20 cellular contexts compared by ENCODE assay signal in the genomic region with DNA sequence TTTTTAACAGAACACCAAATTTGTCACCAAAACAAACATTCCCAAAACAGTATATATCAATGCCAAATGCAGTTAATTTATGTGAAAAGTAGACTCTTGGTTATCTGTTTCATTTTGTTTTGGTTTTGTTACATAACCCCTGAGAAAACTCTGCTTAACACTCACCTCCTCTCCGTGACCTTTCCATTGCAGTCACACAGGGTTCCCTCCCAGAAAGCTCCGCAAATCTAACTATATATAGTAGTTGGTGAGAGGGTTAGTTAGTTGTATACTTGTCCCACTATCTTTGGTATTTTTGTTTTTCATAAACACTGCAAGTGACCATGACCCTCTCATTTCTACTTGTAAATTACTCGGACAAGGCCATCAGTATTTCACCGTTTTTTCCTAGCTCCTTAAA. TPM values are rescaled to one million over a fixed set of nuclear protein-coding genes. Genes with fewer than 3 reads are reported as not detected.
DNase-seq lines count a peak whose midpoint lies in the region; ATAC-seq and TF ChIP-seq lines count a peak whose summit lies in the region.
"Had no signal": no experiment of that assay in that cellular context is flagged by ENCODE, and none has a peak within 500 bp of the region (broad histone marks: within the 10 kb centered on the region; RNA-seq: fewer than 3 reads in every experiment).

No MANE protein-coding gene starts in this region.

- H3K27ac Mint-ChIP-seq in activated naive CD4-positive, alpha-beta T cell treated with anti-CD3 and anti-CD28 coated beads, Interleukin-2, amount 10 ng/mL, durations not matched to agents 7 days and 5 days: no peak overlapping the region
- H3K27ac Mint-ChIP-seq in activated naive CD8-positive, alpha-beta T cell treated with anti-CD3 and anti-CD28 coated beads, Interleukin-2, amount 50 U/mL, for 24 hours: no peak overlapping the region
- H3K27ac Mint-ChIP-seq: CD4-positive, alpha-beta T cell; HFFc6 had no signal

- peaks cover 0 to 33% of the 10 kb centered on the region in 2 donors for H3K4me1 ChIP-seq in right atrium auricular region
- peaks cover 4% of the 10 kb centered on the region for H3K4me1 ChIP-seq in right cardiac atrium (ENCODE audit: control insufficient read depth, insufficient read depth, low read length)
- peaks cover 51% of the 10 kb centered on the region for H3K4me1 ChIP-seq in psoas muscle
- H3K4me1 ChIP-seq in smooth muscle cell (ENCODE audit: low read depth): no peaks in the 10 kb centered on the region

- H3K9me3 ChIP-seq in right atrium auricular region: no peaks in the 10 kb centered on the region
- no peaks in the 10 kb centered on the region for H3K9me3 ChIP-seq in right cardiac atrium (ENCODE audit: control insufficient read depth, low read length)
- H3K9me3 ChIP-seq in psoas muscle: no peaks in the 10 kb centered on the region
- no peaks in the 10 kb centered on the region for H3K9me3 ChIP-seq in smooth muscle cell (replicated peaks; ENCODE audit: low read depth)
- H3K9me3 ChIP-seq: A549, Caco-2 had no signal

- no peak overlapping the region for H3K4me2 ChIP-seq in smooth muscle cell
- H3K4me2 ChIP-seq: A549 had no signal

- H3K36me3 ChIP-seq in right atrium auricular region (no peaks in the 10 kb centered on the region), psoas muscle (ENCODE audit: insufficient read depth in 1 of 2, low read depth in 1 of 2) (no peaks in the 10 kb centered on the region), smooth muscle cell (ENCODE audit: low read depth) (no peaks in the 10 kb centered on the region)

- H3K4me3 ChIP-seq in right atrium auricular region (no peak overlapping the region), coronary artery (peak overlapping the region; percentile 43), right cardiac atrium (ENCODE audit: low read length) (no peak overlapping the region), psoas muscle (peak overlapping the region; percentile 8), smooth muscle cell (no peak overlapping the region)
- H3K4me3 ChIP-seq: A549 had no signal

- WGBS in right cardiac atrium: 53% methylated on average over 4 of the region's 4 CpGs
- 39 to 44% (median 43%) methylated on average over 4 of the region's 4 CpGs for WGBS in psoas muscle, 3 donors
- 92% methylated on average over 4 of the region's 4 CpGs for WGBS in smooth muscle cell (ENCODE audit: low lambda C conversion rate)

- H3K79me2 ChIP-seq in smooth muscle cell (ENCODE audit: low read depth): no peaks in the 10 kb centered on the region

- no peaks in the 10 kb centered on the region for H3K27me3 ChIP-seq in right atrium auricular region
- H3K27me3 ChIP-seq in right cardiac atrium (ENCODE audit: control insufficient read depth, insufficient read depth): no peaks in the 10 kb centered on the region
- H3K27me3 ChIP-seq in psoas muscle (ENCODE audit: insufficient read depth in 3 of 3, low read length in 2 of 3): no peaks in the 10 kb centered on the region
- H3K27me3 ChIP-seq in smooth muscle cell (ENCODE audit: low read depth): no peaks in the 10 kb centered on the region

- intact Hi-C loops in Right ventricle myocardium inferior (cut with DNase I): no loop called here
- intact Hi-C loops in right cardiac atrium (cut with DNase I): no loop called here
- intact Hi-C loops in psoas muscle (cut with DNase I): no loop called here

- no peak overlapping the region for H3K4me3 Mint-ChIP-seq in activated naive CD4-positive, alpha-beta T cell treated with anti-CD3 and anti-CD28 coated beads, Interleukin-2, amount 10 ng/mL, durations not matched to agents 7 days and 5 days
- H3K4me3 Mint-ChIP-seq in activated naive CD8-positive, alpha-beta T cell treated with anti-CD3 and anti-CD28 coated beads, Interleukin-2, amount 50 U/mL, for 24 hours: no peak overlapping the region
- H3K4me3 Mint-ChIP-seq: CD4-positive, alpha-beta T cell; HFFc6 had no signal

- no peak for DNase-seq in Right ventricle myocardium inferior (ENCODE audit: missing footprints)
- DNase-seq in right atrium auricular region (ENCODE audit: low spot score): no peak
- DNase-seq in coronary artery (ENCODE audit: low spot score): no peak
- DNase-seq in right cardiac atrium: no peak
- no peak for DNase-seq in psoas muscle
- DNase-seq in smooth muscle cell (lab: John Stamatoyannopoulos, UW; ENCODE audit: unreplicated experiment): no peak
- no peak for DNase-seq in activated naive CD4-positive, alpha-beta T cell treated with anti-CD3 and anti-CD28 coated beads, Interleukin-2, amount 10 ng/mL, durations not matched to agents 7 days and 5 days
- no peak for DNase-seq in activated naive CD8-positive, alpha-beta T cell treated with anti-CD3 and anti-CD28 coated beads, Interleukin-2, amount 50 U/mL, for 24 hours
- DNase-seq: AML-193; Caco-2; CD4-positive, alpha-beta T cell; DMS79 treated with DMSO at 0.1 percent for 48 hours; GF-D8; GOT3; H7; HFFc6 had no signal

- peak; percentile 67 for ATAC-seq in Right ventricle myocardium inferior
- peak; percentile 68 to 74 for ATAC-seq in right cardiac atrium
- ATAC-seq in psoas muscle: peak in 2 of 4 donors; percentile 27 to 42
- ATAC-seq in activated naive CD8-positive, alpha-beta T cell treated with anti-CD3 and anti-CD28 coated beads, Interleukin-2, amount 50 U/mL, for 24 hours: no peak
- ATAC-seq: A549, HCT116 had no signal

- H3K36me3 Mint-ChIP-seq in activated naive CD4-positive, alpha-beta T cell treated with anti-CD3 and anti-CD28 coated beads, Interleukin-2, amount 10 ng/mL, durations not matched to agents 7 days and 5 days: no peaks in the 10 kb centered on the region
- no peaks in the 10 kb centered on the region for H3K36me3 Mint-ChIP-seq in activated naive CD8-positive, alpha-beta T cell treated with anti-CD3 and anti-CD28 coated beads, Interleukin-2, amount 50 U/mL, for 24 hours (ENCODE audit: low read depth)

- no peaks in the 10 kb centered on the region for H3K4me1 Mint-ChIP-seq in activated naive CD4-positive, alpha-beta T cell treated with anti-CD3 and anti-CD28 coated beads, Interleukin-2, amount 10 ng/mL, durations not matched to agents 7 days and 5 days
- H3K4me1 Mint-ChIP-seq in activated naive CD8-positive, alpha-beta T cell treated with anti-CD3 and anti-CD28 coated beads, Interleukin-2, amount 50 U/mL, for 24 hours: no peaks in the 10 kb centered on the region

- no peaks in the 10 kb centered on the region for H3K27me3 Mint-ChIP-seq in activated naive CD4-positive, alpha-beta T cell treated with anti-CD3 and anti-CD28 coated beads, Interleukin-2, amount 10 ng/mL, durations not matched to agents 7 days and 5 days
- no peaks in the 10 kb centered on the region for H3K27me3 Mint-ChIP-seq in activated naive CD8-positive, alpha-beta T cell treated with anti-CD3 and anti-CD28 coated beads, Interleukin-2, amount 50 U/mL, for 24 hours

- H4K20me1 ChIP-seq in smooth muscle cell (ENCODE audit: low read depth): no peaks in the 10 kb centered on the region

- CTCF ChIA-PET in activated naive CD4-positive, alpha-beta T cell treated with anti-CD3 and anti-CD28 coated beads, Interleukin-2, amount 10 ng/mL, durations not matched to agents 7 days and 5 days (lab: Charles Lee): no interaction called here

- H3K27ac ChIP-seq in right atrium auricular region (peak overlapping the region in 1 of 2 donors; percentile 38), coronary artery (peak overlapping the region in 1 of 2 donors; percentile 7), right cardiac atrium (ENCODE audit: low read length) (no peak overlapping the region), psoas muscle (peak overlapping the region; percentile 54), smooth muscle cell (ENCODE audit: low read depth) (no peak overlapping the region)
- H3K27ac ChIP-seq: 22Rv1, A549, C4-2B had no signal

- H2AFZ ChIP-seq in smooth muscle cell (ENCODE audit: low read depth): no peak overlapping the region

- TF ChIP-seq CTCF in right atrium auricular region (IDR thresholded peaks at IDR 0.05) (no peak), coronary artery (IDR thresholded peaks at IDR 0.05) (no peak), psoas muscle (IDR thresholded peaks at IDR 0.05) (no peak), smooth muscle cell (IDR thresholded peaks at IDR 0.05; ENCODE audit: borderline replicate concordance, insufficient read depth, poor library complexity, severe bottlenecking) (no peak)

- no peak overlapping the region for H3K9ac ChIP-seq in smooth muscle cell (ENCODE audit: low read depth)

- H3K9me3 Mint-ChIP-seq in activated naive CD4-positive, alpha-beta T cell treated with anti-CD3 and anti-CD28 coated beads, Interleukin-2, amount 10 ng/mL, durations not matched to agents 7 days and 5 days: no peaks in the 10 kb centered on the region
- no peaks in the 10 kb centered on the region for H3K9me3 Mint-ChIP-seq in activated naive CD8-positive, alpha-beta T cell treated with anti-CD3 and anti-CD28 coated beads, Interleukin-2, amount 50 U/mL, for 24 hours
- H3K9me3 Mint-ChIP-seq: CD4-positive, alpha-beta T cell; HFFc6 had no signal

- no peaks in the 10 kb centered on the region for H3F3A ChIP-seq in smooth muscle cell (ENCODE audit: low read depth)

RNA-seq across cellular contexts. Expression of a gene that starts 25.5 kb away (rescaled TPM):
- 116 TPM for total RNA-seq in Right ventricle myocardium inferior
- total RNA-seq in right atrium auricular region: 10 to 100 TPM; 74.4 to 80.1 TPM
- 100 to 1,000 TPM; 125 to 143 (median 134) TPM for total RNA-seq in right cardiac atrium
- 22.5 TPM for polyA plus RNA-seq in right cardiac atrium
- 10 to 100 TPM; 35.0 to 65.1 (median 47.3) TPM for total RNA-seq in psoas muscle
- polyA plus RNA-seq in psoas muscle: 10 to 100 TPM in 1 of 3 donors, 1 to 10 TPM in 2; 5.8 to 17.1 (median 6.1) TPM
- total RNA-seq in smooth muscle cell: 1.7 and 2.3 TPM in 2 replicates
- 0.58 and 0.93 TPM in 2 replicates for polyA plus RNA-seq in smooth muscle cell
- total RNA-seq: CD4-positive, alpha-beta T cell had no signal

Comparison
In these comparisons a context has a peak if more than half of its experiments do, and no peak if none do; other contexts are left out.
1. H3K4me3 ChIP-seq: peak in coronary artery (single experiment) and psoas muscle (single experiment); none in right atrium auricular region (0 of 2), right cardiac atrium (single experiment) and smooth muscle cell (single experiment).
2. RNA of a gene that starts 25.5 kb away (total RNA-seq): 125 to 143 TPM in right cardiac atrium, 116 TPM in Right ventricle myocardium inferior (single experiment), 74.4 to 80.1 TPM in right atrium auricular region and 35.0 to 65.1 TPM in psoas muscle; 1.7 to 2.3 TPM in smooth muscle cell; every median in the first group is over 10 times any median in the second.